In genomic region chr4:78800965-78801364, GRCh38 we compare ENCODE assay signal across 26 cellular contexts.
"Had no signal": no experiment of that assay in that cellular context is flagged by ENCODE, and none has a peak within 500 bp of the region (broad histone marks: within the 10 kb centered on the region; RNA-seq: fewer than 3 reads in every experiment).

No MANE protein-coding gene starts in this region.

- H3K4me1 ChIP-seq: lower lobe of right lung, pancreas, prostate gland, transverse colon had no signal

- H3K4me1 Mint-ChIP-seq: neural crest cell had no signal

- H3K36me3 ChIP-seq: esophagus squamous epithelium, left lung, lower lobe of right lung, pancreas, prostate gland, right atrium auricular region, transverse colon had no signal

- H3K36me3 Mint-ChIP-seq: activated naive CD4-positive, alpha-beta T cell treated with anti-CD3 and anti-CD28 coated beads, Interleukin-2, amount 50 U/mL, for 72 hours had no signal

- H3K27ac Mint-ChIP-seq: activated CD4-positive, alpha-beta T cell treated with anti-CD3 and anti-CD28 coated beads for 36 hours; activated CD8-positive, alpha-beta memory T cell treated with anti-CD3 and anti-CD28 coated beads, Interleukin-2, amount 10 ng/mL, durations not matched to agents 7 days and 5 days; activated CD8-positive, alpha-beta T cell treated with anti-CD3 and anti-CD28 coated beads, Interleukin-2, amount 10 ng/mL, durations not matched to agents 7 days and 5 days; activated naive CD4-positive, alpha-beta T cell treated with anti-CD3 and anti-CD28 coated beads, Interleukin-2, amount 50 U/mL, for 72 hours had no signal

- DNase-seq: activated CD4-positive, alpha-beta T cell treated with anti-CD3 and anti-CD28 coated beads for 36 hours; activated CD4-positive, CD25-positive, alpha-beta regulatory T cell; activated CD8-positive, alpha-beta memory T cell treated with anti-CD3 and anti-CD28 coated beads, Interleukin-2, amount 10 ng/mL, durations not matched to agents 7 days and 5 days; activated CD8-positive, alpha-beta T cell treated with anti-CD3 and anti-CD28 coated beads, Interleukin-2, amount 10 ng/mL, durations not matched to agents 7 days and 5 days; activated naive CD4-positive, alpha-beta T cell; activated T-cell treated with anti-CD3 and anti-CD28 coated beads, Interleukin-2, amount 50 U/mL, for 48 hours; anterior cingulate cortex; effector CD8-positive, alpha-beta T cell; esophagus squamous epithelium; foreskin melanocyte; kidney glomerular epithelial cell; left lung; lower lobe of right lung; naive thymus-derived CD4-positive, alpha-beta T cell; nucleus accumbens; pancreas; stimulated activated CD4-positive, alpha-beta T cell treated with anti-CD3 and anti-CD28 coated beads, Interleukin-15, amount 100 ng/mL, for 24 hours; stimulated activated CD4-positive, alpha-beta T cell treated with anti-CD3 and anti-CD28 coated beads, Interleukin-2, amount 100 ng/mL, for 24 hours; stimulated activated naive CD4-positive, alpha-beta T cell treated with Interleukin-2 at 50 U/mL for 16 hours; T-helper 2 cell; transverse colon had no signal

- H3K27me3 ChIP-seq: esophagus squamous epithelium, left lung, pancreas, right atrium auricular region, transverse colon had no signal

- H3K9me3 Mint-ChIP-seq: central memory CD8-positive, alpha-beta T cell had no signal

- H3K4me3 ChIP-seq: esophagus squamous epithelium, left lung, lower lobe of right lung, pancreas, prostate gland, right atrium auricular region, transverse colon had no signal

- H3K9me3 ChIP-seq: esophagus squamous epithelium, lower lobe of right lung, pancreas, prostate gland, right atrium auricular region, transverse colon had no signal

- H3K27ac ChIP-seq: esophagus squamous epithelium, left lung, lower lobe of right lung, pancreas, prostate gland, transverse colon had no signal

- H3K27me3 Mint-ChIP-seq: activated CD4-positive, alpha-beta T cell treated with anti-CD3 and anti-CD28 coated beads for 36 hours; activated CD8-positive, alpha-beta memory T cell treated with anti-CD3 and anti-CD28 coated beads, Interleukin-2, amount 10 ng/mL, durations not matched to agents 7 days and 5 days; central memory CD8-positive, alpha-beta T cell; naive thymus-derived CD4-positive, alpha-beta T cell had no signal

- H3K4me3 Mint-ChIP-seq: activated CD4-positive, alpha-beta T cell treated with anti-CD3 and anti-CD28 coated beads for 36 hours; activated CD8-positive, alpha-beta memory T cell treated with anti-CD3 and anti-CD28 coated beads, Interleukin-2, amount 10 ng/mL, durations not matched to agents 7 days and 5 days; activated CD8-positive, alpha-beta T cell treated with anti-CD3 and anti-CD28 coated beads, Interleukin-2, amount 10 ng/mL, durations not matched to agents 7 days and 5 days; central memory CD8-positive, alpha-beta T cell; naive thymus-derived CD4-positive, alpha-beta T cell; neural crest cell had no signal

- ATAC-seq: activated CD4-positive, alpha-beta T cell treated with anti-CD3 and anti-CD28 coated beads for 36 hours; activated CD8-positive, alpha-beta memory T cell treated with anti-CD3 and anti-CD28 coated beads, Interleukin-2, amount 10 ng/mL, durations not matched to agents 7 days and 5 days; activated CD8-positive, alpha-beta T cell treated with anti-CD3 and anti-CD28 coated beads, Interleukin-2, amount 10 ng/mL, durations not matched to agents 7 days and 5 days; activated naive CD4-positive, alpha-beta T cell treated with anti-CD3 and anti-CD28 coated beads, Interleukin-2, amount 50 U/mL, for 72 hours; lower lobe of right lung; naive thymus-derived CD4-positive, alpha-beta T cell; pancreas had no signal
